1 cellular context compared by ENCODE assay signal in genomic region chr6:151211075-151211474, GRCh38.
TF ChIP-seq lines count a peak whose summit lies in the region.

No MANE protein-coding gene starts in this region.

TF ChIP-seq in HEK293, 187 proteins besides CTCF, POLR2A, EP300 and RAD21 (continued from another document):
- TF ChIP-seq, protein P1, sequence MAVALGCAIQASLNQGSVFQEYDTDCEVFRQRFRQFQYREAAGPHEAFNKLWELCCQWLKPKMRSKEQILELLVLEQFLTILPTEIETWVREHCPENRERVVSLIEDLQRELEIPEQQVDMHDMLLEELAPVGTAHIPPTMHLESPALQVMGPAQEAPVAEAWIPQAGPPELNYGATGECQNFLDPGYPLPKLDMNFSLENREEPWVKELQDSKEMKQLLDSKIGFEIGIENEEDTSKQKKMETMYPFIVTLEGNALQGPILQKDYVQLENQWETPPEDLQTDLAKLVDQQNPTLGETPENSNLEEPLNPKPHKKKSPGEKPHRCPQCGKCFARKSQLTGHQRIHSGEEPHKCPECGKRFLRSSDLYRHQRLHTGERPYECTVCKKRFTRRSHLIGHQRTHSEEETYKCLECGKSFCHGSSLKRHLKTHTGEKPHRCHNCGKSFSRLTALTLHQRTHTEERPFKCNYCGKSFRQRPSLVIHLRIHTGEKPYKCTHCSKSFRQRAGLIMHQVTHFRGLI (tag by site-specific recombination; IDR thresholded peaks at IDR 0.05): no peak
- peak; percentile 96 for TF ChIP-seq ZNF280D (tag by site-specific recombination; IDR thresholded peaks at IDR 0.05)
- TF ChIP-seq ZNF596 (tag by site-specific recombination; IDR thresholded peaks at IDR 0.05): no peak
- no peak for TF ChIP-seq SP2 (tag by site-specific recombination; IDR thresholded peaks at IDR 0.05)
- TF ChIP-seq ZNF48 (tag by site-specific recombination; IDR thresholded peaks at IDR 0.05): no peak
- no peak for TF ChIP-seq IKZF3 (tag by site-specific recombination; IDR thresholded peaks at IDR 0.05)
- TF ChIP-seq ZNF664 (tag by site-specific recombination; IDR thresholded peaks at IDR 0.05): no peak
- no peak for TF ChIP-seq SALL2 (tag by site-specific recombination; IDR thresholded peaks at IDR 0.05; ENCODE audit: borderline replicate concordance)
- peak; percentile 81 for TF ChIP-seq SETDB1 (IDR thresholded peaks at IDR 0.05; ENCODE audit: insufficient read length, low read length)
- TF ChIP-seq, protein P2, sequence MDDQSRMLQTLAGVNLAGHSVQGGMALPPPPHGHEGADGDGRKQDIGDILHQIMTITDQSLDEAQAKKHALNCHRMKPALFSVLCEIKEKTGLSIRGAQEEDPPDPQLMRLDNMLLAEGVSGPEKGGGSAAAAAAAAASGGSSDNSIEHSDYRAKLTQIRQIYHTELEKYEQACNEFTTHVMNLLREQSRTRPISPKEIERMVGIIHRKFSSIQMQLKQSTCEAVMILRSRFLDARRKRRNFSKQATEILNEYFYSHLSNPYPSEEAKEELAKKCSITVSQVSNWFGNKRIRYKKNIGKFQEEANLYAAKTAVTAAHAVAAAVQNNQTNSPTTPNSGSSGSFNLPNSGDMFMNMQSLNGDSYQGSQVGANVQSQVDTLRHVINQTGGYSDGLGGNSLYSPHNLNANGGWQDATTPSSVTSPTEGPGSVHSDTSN (CRISPR knock-in tag; IDR thresholded peaks at IDR 0.05): no peak
- no peak for TF ChIP-seq ZNF530 (tag by site-specific recombination; IDR thresholded peaks at IDR 0.05; ENCODE audit: low read depth)
